ENCODE assay signal across 8 cellular contexts in genomic region chr12:132908145-132909029, GRCh38. TPM values are rescaled to one million over a fixed set of nuclear protein-coding genes. Genes with fewer than 3 reads are reported as not detected.
DNase-seq lines count a peak whose midpoint lies in the region; ATAC-seq and TF ChIP-seq lines count a peak whose summit lies in the region.

No MANE protein-coding gene starts in this region.

- peak overlapping the region; percentile 86 for H3K27ac Mint-ChIP-seq in activated CD8-positive, alpha-beta T cell treated with anti-CD3 and anti-CD28 coated beads for 36 hours

- TF ChIP-seq CTCF in activated CD8-positive, alpha-beta T cell treated with anti-CD3 and anti-CD28 coated beads for 36 hours (IDR thresholded peaks at IDR 0.05), result no peak
- TF ChIP-seq CTCF in lower leg skin (IDR thresholded peaks at IDR 0.05), result no peak

- POLR2A ChIA-PET in activated CD8-positive, alpha-beta T cell treated with anti-CD3 and anti-CD28 coated beads for 36 hours (lab: Charles Lee), result interaction anchor here (0.6 to 1.3 kb wide), 5 partner anchors 47 to 148 kb away, joined by 3 to 4 read pairs (median 3); partner anchors contain the start of gene ZNF26

- H3K4me1 Mint-ChIP-seq in activated CD8-positive, alpha-beta T cell treated with anti-CD3 and anti-CD28 coated beads for 36 hours (ENCODE audit: low read depth), result peaks cover 13% of the 10 kb centered on the region

- ATAC-seq in GM18499 (IDR thresholded peaks at IDR 0.05; ENCODE audit: insufficient read depth, unreplicated experiment) (peak; percentile 87), HG02884 (IDR thresholded peaks at IDR 0.05; ENCODE audit: unreplicated experiment) (peak; percentile 92)
- peak; percentile 91 for ATAC-seq in activated CD8-positive, alpha-beta T cell treated with anti-CD3 and anti-CD28 coated beads for 36 hours

- H3K9me3 Mint-ChIP-seq in activated CD8-positive, alpha-beta T cell treated with anti-CD3 and anti-CD28 coated beads for 36 hours, result peaks cover 16% of the 10 kb centered on the region

- peaks cover 19% of the 10 kb centered on the region for H3K36me3 Mint-ChIP-seq in activated CD8-positive, alpha-beta T cell treated with anti-CD3 and anti-CD28 coated beads for 36 hours (ENCODE audit: low read depth)

- intact Hi-C loops in activated CD8-positive, alpha-beta T cell treated with anti-CD3 and anti-CD28 coated beads for 36 hours (cut with micrococcal nuclease), result loop anchor here (5.0 kb wide), 1 partner anchor 81 kb away; the partner anchor contains the start of gene GOLGA3
- intact Hi-C loops in lower leg skin (cut with DNase I; ENCODE audit: low total_unique reads), result no loop called here

- H3K4me3 Mint-ChIP-seq in activated CD8-positive, alpha-beta T cell treated with anti-CD3 and anti-CD28 coated beads for 36 hours, result peak overlapping the region; percentile 79

- WGBS in lower leg skin, 2 donors, result 1% methylated on average over 69 to 77 of the region's 85 CpGs

- H3K4me3 ChIP-seq in lower leg skin (ENCODE audit: low read depth, poor library complexity, severe bottlenecking), result peak overlapping the region; percentile 36

- CTCF ChIA-PET in activated CD8-positive, alpha-beta T cell treated with anti-CD3 and anti-CD28 coated beads for 36 hours (lab: Charles Lee), result interaction anchor here (0.9 to 1.3 kb wide), 2 partner anchors 17 to 79 kb away, joined by 4 read pairs; no protein-coding TSS in a partner anchor

- peak; percentile 98 for DNase-seq in NCI-H2196 (lab: John Stamatoyannopoulos, UW; ENCODE audit: unreplicated experiment)
- peak; percentile 98 for DNase-seq in activated CD8-positive, alpha-beta T cell treated with anti-CD3 and anti-CD28 coated beads for 36 hours
- peak; percentile 100 for DNase-seq in ecto neural progenitor cell (ENCODE audit: low spot score)
- DNase-seq in lower leg skin (ENCODE audit: low spot score in 2 of 2), result peak; percentile 92 to 98
- DNase-seq in stimulated activated CD4-positive, alpha-beta T cell treated with anti-CD3 and anti-CD28 coated beads, Interleukin-4, amount 100 ng/mL, for 1 hour, result peak; percentile 95
- DNase-seq in cortex of kidney (lab: John Stamatoyannopoulos, UW), result no peak

- H3K27me3 Mint-ChIP-seq in activated CD8-positive, alpha-beta T cell treated with anti-CD3 and anti-CD28 coated beads for 36 hours, result peaks cover 6% of the 10 kb centered on the region

- no peak for TF ChIP-seq POLR2A in lower leg skin (IDR thresholded peaks at IDR 0.05)

RNA-seq across cellular contexts. Expression of gene CHFR, which starts 21.0 kb away (rescaled TPM):
- total RNA-seq in activated CD8-positive, alpha-beta T cell treated with anti-CD3 and anti-CD28 coated beads for 36 hours, result 10 to 100 TPM; 40.5 to 51.2 TPM
- total RNA-seq in lower leg skin, result 10 to 100 TPM; 27.2 to 34.7 (median 30.6) TPM

RNA-seq across cellular contexts. Expression of gene ZNF605, which starts 47.7 kb away (rescaled TPM):
- total RNA-seq in activated CD8-positive, alpha-beta T cell treated with anti-CD3 and anti-CD28 coated beads for 36 hours, result 1 to 10 TPM; 6.4 to 6.8 TPM
- total RNA-seq in lower leg skin, result 1 to 10 TPM; 4.9 to 7.7 (median 5.6) TPM
